ENCODE assay signal across 23 cellular contexts in genomic region chr5:73727470-73727869, GRCh38.
"Had no signal": no experiment of that assay in that cellular context is flagged by ENCODE, and none has a peak within 500 bp of the region (broad histone marks: within the 10 kb centered on the region; RNA-seq: fewer than 3 reads in every experiment).

No MANE protein-coding gene starts in this region.

- H3K9me3 Mint-ChIP-seq: activated naive CD8-positive, alpha-beta T cell treated with anti-CD3 and anti-CD28 coated beads, Interleukin-2, amount 10 ng/mL, durations not matched to agents 7 days and 5 days; activated T-cell treated with anti-CD3 and anti-CD28 coated beads, Interleukin-2, amount 50 U/mL, for 24 hours; activated T-helper 17 cell treated with anti-CD3 and anti-CD28 coated beads, Interleukin-2, amount 50 U/mL, for 72 hours; immature natural killer cell; natural killer cell treated with Interleukin-12 subunit alpha and Interleukin-12 subunit beta and Interleukin-15 and Interleukin-18, amount 100 ng/mL, for 72 hours; stimulated activated naive CD8-positive, alpha-beta T cell treated with anti-CD3 and anti-CD28 coated beads, Interleukin-15, Interleukin-2, amounts not matched to agents 100 ng/mL and 50 ng/mL, for 24 hours had no signal

- H3K27me3 Mint-ChIP-seq: natural killer cell treated with Interleukin-12 subunit alpha and Interleukin-12 subunit beta and Interleukin-15 and Interleukin-18, amount 100 ng/mL, for 72 hours had no signal

- H3K4me1 ChIP-seq: left lung, prostate gland, vagina had no signal

- H2AFZ ChIP-seq: hepatocyte had no signal

- H3K79me2 ChIP-seq: hepatocyte had no signal

- H3K36me3 ChIP-seq: left lung, ovary, prostate gland, vagina had no signal

- H3K9me3 ChIP-seq: left lung, ovary, prostate gland, vagina had no signal

- H3K36me3 Mint-ChIP-seq: activated naive CD8-positive, alpha-beta T cell treated with anti-CD3 and anti-CD28 coated beads, Interleukin-2, amount 10 ng/mL, durations not matched to agents 7 days and 5 days; immature natural killer cell; natural killer cell treated with Interleukin-12 subunit alpha and Interleukin-12 subunit beta and Interleukin-15 and Interleukin-18, amount 100 ng/mL, for 72 hours had no signal

- H3K27me3 ChIP-seq: foreskin keratinocyte, hepatocyte, left lung, ovary, vagina had no signal

- DNase-seq: activated naive CD8-positive, alpha-beta T cell treated with anti-CD3 and anti-CD28 coated beads, Interleukin-2, amount 10 ng/mL, durations not matched to agents 7 days and 5 days; activated T-cell treated with anti-CD3 and anti-CD28 coated beads, Interleukin-2, amount 50 U/mL, for 24 hours; amniotic stem cell; cerebellar nuclear complex; cortex of kidney; foreskin keratinocyte; immature natural killer cell; left lung; mammary epithelial cell; midbrain; ovary; stimulated activated CD4-positive, alpha-beta T cell treated with anti-CD3 and anti-CD28 coated beads, Interleukin-1b, Interleukin-23, amount 100 ng/mL, for 48 hours; substantia nigra; T-helper 1 cell; trophoblast cell had no signal

- H3K27ac ChIP-seq: epithelial cell of prostate, foreskin keratinocyte, left lung, prostate gland, skin epidermis, vagina had no signal

- H3K4me3 Mint-ChIP-seq: activated naive CD8-positive, alpha-beta T cell treated with anti-CD3 and anti-CD28 coated beads, Interleukin-2, amount 10 ng/mL, durations not matched to agents 7 days and 5 days; activated T-cell treated with anti-CD3 and anti-CD28 coated beads, Interleukin-2, amount 50 U/mL, for 24 hours; activated T-helper 17 cell treated with anti-CD3 and anti-CD28 coated beads, Interleukin-2, amount 50 U/mL, for 72 hours; immature natural killer cell; natural killer cell treated with Interleukin-12 subunit alpha and Interleukin-12 subunit beta and Interleukin-15 and Interleukin-18, amount 100 ng/mL, for 72 hours; stimulated activated naive CD8-positive, alpha-beta T cell treated with anti-CD3 and anti-CD28 coated beads, Interleukin-15, Interleukin-2, amounts not matched to agents 100 ng/mL and 50 ng/mL, for 24 hours had no signal

- H3K27ac Mint-ChIP-seq: activated naive CD8-positive, alpha-beta T cell treated with anti-CD3 and anti-CD28 coated beads, Interleukin-2, amount 10 ng/mL, durations not matched to agents 7 days and 5 days; activated T-cell treated with anti-CD3 and anti-CD28 coated beads, Interleukin-2, amount 50 U/mL, for 24 hours; activated T-helper 17 cell treated with anti-CD3 and anti-CD28 coated beads, Interleukin-2, amount 50 U/mL, for 72 hours; immature natural killer cell; natural killer cell treated with Interleukin-12 subunit alpha and Interleukin-12 subunit beta and Interleukin-15 and Interleukin-18, amount 100 ng/mL, for 72 hours; stimulated activated naive CD8-positive, alpha-beta T cell treated with anti-CD3 and anti-CD28 coated beads, Interleukin-15, Interleukin-2, amounts not matched to agents 100 ng/mL and 50 ng/mL, for 24 hours had no signal

- H3K4me3 ChIP-seq: hepatocyte, left lung, ovary, prostate gland, skin epidermis, vagina had no signal

- H3K4me1 Mint-ChIP-seq: activated naive CD8-positive, alpha-beta T cell treated with anti-CD3 and anti-CD28 coated beads, Interleukin-2, amount 10 ng/mL, durations not matched to agents 7 days and 5 days; activated T-helper 17 cell treated with anti-CD3 and anti-CD28 coated beads, Interleukin-2, amount 50 U/mL, for 72 hours; immature natural killer cell had no signal
